18 cellular contexts compared by ENCODE assay signal in genomic region chr10:86600296-86600695, GRCh38. TPM values are rescaled to one million over a fixed set of nuclear protein-coding genes. Genes with fewer than 3 reads are reported as not detected.
DNase-seq lines count a peak whose midpoint lies in the region; ATAC-seq, FAIRE-seq and TF ChIP-seq lines count a peak whose summit lies in the region.
"Had no signal": no experiment of that assay in that cellular context is flagged by ENCODE, and none has a peak within 500 bp of the region (broad histone marks: within the 10 kb centered on the region; RNA-seq: fewer than 3 reads in every experiment).

No MANE protein-coding gene starts in this region.

- H3K79me2 ChIP-seq in OCI-LY7 (ENCODE audit: insufficient read depth, low read depth, low read length) = no peaks in the 10 kb centered on the region
- H3K79me2 ChIP-seq in mammary epithelial cell (ENCODE audit: insufficient read depth, low read length) = no peaks in the 10 kb centered on the region

- H3K9me3 ChIP-seq in cardiac muscle cell (ENCODE audit: low read depth) = no peaks in the 10 kb centered on the region
- H3K9me3 ChIP-seq in OCI-LY7 (ENCODE audit: low read length) = 0 out of 2 replicates have a peak, but pooled peaks cover 1% of the 10 kb centered on the region
- H3K9me3 ChIP-seq in mammary epithelial cell (replicated peaks; ENCODE audit: insufficient read depth, low read length) = no peaks in the 10 kb centered on the region
- H3K9me3 ChIP-seq: Peyer's patch had no signal

- H3K27me3 ChIP-seq in cardiac muscle cell (no peaks in the 10 kb centered on the region), mammary epithelial cell (ENCODE audit: insufficient read depth, low read length) (no peaks in the 10 kb centered on the region)
- H3K27me3 ChIP-seq: Peyer's patch had no signal

- no peaks in the 10 kb centered on the region for H3K36me3 Mint-ChIP-seq in chondrocyte (ENCODE audit: low read depth)
- H3K36me3 Mint-ChIP-seq: CD4-positive, alpha-beta memory T cell had no signal

- H3K9ac ChIP-seq in mammary epithelial cell (ENCODE audit: insufficient read depth, low read length) = no peak overlapping the region
- H3K9ac ChIP-seq: KMS-11 had no signal

- no peaks in the 10 kb centered on the region for H3K27me3 Mint-ChIP-seq in chondrocyte (ENCODE audit: low read depth)

- no peaks in the 10 kb centered on the region for H3K9me2 ChIP-seq in OCI-LY7 (ENCODE audit: insufficient read depth, low read length)

- DNase-seq in cardiac muscle cell (ENCODE audit: low read depth in 1 of 2, low spot score in 1 of 2) (no peak), Right ventricle myocardium superior (no peak), OCI-LY7 (ENCODE audit: low spot score) (no peak), myocyte (ENCODE audit: low read depth) (peak; percentile 20), chondrocyte (ENCODE audit: low spot score) (no peak), mammary epithelial cell (no peak), GM19239 (ENCODE audit: insufficient read length, low spot score) (no peak)
- DNase-seq: NCI-H1105, NCI-H1694, NCI-H524 treated with DMSO at 0.1 percent for 48 hours had no signal

- H3K4me1 ChIP-seq in cardiac muscle cell (ENCODE audit: low read depth) = peaks cover 12% of the 10 kb centered on the region
- peaks cover 5% of the 10 kb centered on the region for H3K4me1 ChIP-seq in OCI-LY7 (ENCODE audit: insufficient read depth, low read length, poor library complexity, severe bottlenecking)
- peaks cover 7% of the 10 kb centered on the region for H3K4me1 ChIP-seq in mammary epithelial cell (ENCODE audit: insufficient read depth, low read length)
- H3K4me1 ChIP-seq: Peyer's patch had no signal

- H3K36me3 ChIP-seq in cardiac muscle cell (no peaks in the 10 kb centered on the region), OCI-LY7 (ENCODE audit: insufficient read depth, low read length) (no peaks in the 10 kb centered on the region), mammary epithelial cell (ENCODE audit: insufficient read depth, low read length) (no peaks in the 10 kb centered on the region)
- H3K36me3 ChIP-seq: Peyer's patch had no signal

- dilution Hi-C loops in mammary epithelial cell (cut with HindIII; ENCODE audit: low sequenced_read_pairs) = no loop called here

- FAIRE-seq in GM19239 (lab: Jason Lieb, UNC) = no peak

- H4K20me1 ChIP-seq in OCI-LY7 (ENCODE audit: insufficient read depth, low read length) (no peaks in the 10 kb centered on the region), mammary epithelial cell (ENCODE audit: insufficient read depth, low read length) (no peaks in the 10 kb centered on the region)

- H3K4me2 ChIP-seq in OCI-LY7 (ENCODE audit: low read length) = no peak overlapping the region
- H3K4me2 ChIP-seq in mammary epithelial cell (ENCODE audit: insufficient read depth, low read depth, low read length) = no peak overlapping the region
- H3K4me2 ChIP-seq: KMS-11 had no signal

- intact Hi-C loops in Right ventricle myocardium superior (cut with DNase I) (no loop called here), OCI-LY7 (cut with micrococcal nuclease; ENCODE audit: unreplicated experiment) (no loop called here), mammary epithelial cell (cut with micrococcal nuclease) (no loop called here)

- WGBS in mammary epithelial cell (ENCODE audit: low coverage, missing lambda C conversion rate) = 88% methylated on average over 2 of the region's 2 CpGs

- BruUV-seq in OCI-LY7 (replicated peaks; lab: Mats Ljungman, UMichigan) (no TSS peak), mammary epithelial cell (replicated peaks; lab: Mats Ljungman, UMichigan) (no TSS peak)

- in situ Hi-C loops in mammary epithelial cell (cut with MboI; ENCODE audit: low sequenced_read_pairs in 2 of 2) = no loop called here

- H3K4me3 Mint-ChIP-seq in chondrocyte (ENCODE audit: unreplicated experiment) = no peak overlapping the region
- H3K4me3 Mint-ChIP-seq: CD4-positive, alpha-beta memory T cell had no signal

- H3K4me1 Mint-ChIP-seq in chondrocyte (ENCODE audit: low read depth) = peaks cover 26% of the 10 kb centered on the region

- H2AFZ ChIP-seq in OCI-LY7 (ENCODE audit: low read length) (0 out of 2 replicates have a peak overlapping the region, but pooled peaks have one; percentile 13), mammary epithelial cell (ENCODE audit: low read depth, low read length) (no peak overlapping the region)

- H3K4me3 ChIP-seq in cardiac muscle cell = no peak overlapping the region
- H3K4me3 ChIP-seq in OCI-LY7 (ENCODE audit: low read depth, low read length, poor library complexity, severe bottlenecking) = no peak overlapping the region
- no peak overlapping the region for H3K4me3 ChIP-seq in mammary epithelial cell (replicated peaks in 1 of 3; ENCODE audit: insufficient read depth in 1 of 3, low read depth in 2 of 3, low read length in 3 of 3)
- H3K4me3 ChIP-seq: Peyer's patch had no signal

- POLR2A ChIA-PET in OCI-LY7 (lab: Charles Lee) = no interaction called here

- no peak overlapping the region for H3K27ac Mint-ChIP-seq in chondrocyte (ENCODE audit: unreplicated experiment)

- H3K9me3 Mint-ChIP-seq in chondrocyte (ENCODE audit: low read depth) = no peaks in the 10 kb centered on the region

- no peak for TF ChIP-seq CTCF in cardiac muscle cell (IDR thresholded peaks at IDR 0.05; ENCODE audit: low read depth, low read length)
- TF ChIP-seq CTCF in OCI-LY7 (conservative IDR thresholded peaks at IDR 0.05; ENCODE audit: low read length) = no peak
- no peak for TF ChIP-seq CTCF in chondrocyte (IDR thresholded peaks at IDR 0.05)
- TF ChIP-seq CTCF in mammary epithelial cell (conservative IDR thresholded peaks at IDR 0.05 in 1 of 2, IDR thresholded peaks at IDR 0.05 in 1 of 2; ENCODE audit: extremely low read depth in 1 of 2, insufficient read depth in 1 of 2, low read depth in 1 of 2, low read length in 2 of 2) = no peak

- CTCF ChIA-PET in OCI-LY7 (lab: Charles Lee; ENCODE audit: unreplicated experiment) (no interaction called here), mammary epithelial cell (lab: Charles Lee; ENCODE audit: low non-redundant PET) (no interaction called here)

- ATAC-seq in Right ventricle myocardium superior (ENCODE audit: poor library complexity) (no peak), GM21723 (IDR thresholded peaks at IDR 0.05; ENCODE audit: unreplicated experiment) (no peak)

- H3K27ac ChIP-seq in cardiac muscle cell = peak overlapping the region; percentile 87
- no peak overlapping the region for H3K27ac ChIP-seq in OCI-LY7 (ENCODE audit: low read depth, low read length, poor library complexity, severe bottlenecking)
- H3K27ac ChIP-seq in mammary epithelial cell (ENCODE audit: insufficient read depth, low read depth, low read length) = no peak overlapping the region
- H3K27ac ChIP-seq: 22Rv1, KMS-11, Peyer's patch had no signal

RNA-seq across cellular contexts. Expression of gene OPN4, which starts 54.1 kb away (rescaled TPM):
- total RNA-seq in cardiac muscle cell = 0.18 TPM in 1 of 2 replicates, not detected in the other
- polyA plus RNA-seq in cardiac muscle cell = 0.24 TPM in 1 of 2 replicates, not detected in the other
- 0.40 TPM for total RNA-seq in Right ventricle myocardium superior
- not detected in 2 replicates for total RNA-seq in OCI-LY7 (2014; rRNA removed; shearing (Covaris generic))
- not detected in 2 replicates for total RNA-seq in OCI-LY7 (2022)
- total RNA-seq in myocyte = not detected in 2 replicates
- polyA plus RNA-seq in myocyte (2012) = not detected
- total RNA-seq in chondrocyte = not detected in 3 replicates
- total RNA-seq in mammary epithelial cell = not detected
- polyA plus RNA-seq in mammary epithelial cell = not detected
- polyA minus RNA-seq in mammary epithelial cell = not detected
- total RNA-seq: Calu3; CD4-positive, alpha-beta memory T cell; Peyer's patch had no signal
- polyA plus RNA-seq: AG04450; BJ; CD4-positive, alpha-beta memory T cell had no signal
